Comparison of ENCODE assay signal across 13 cellular contexts in genomic region chr1:26831546-26832248, GRCh38. TPM values are rescaled to one million over a fixed set of nuclear protein-coding genes. Genes with fewer than 3 reads are reported as not detected.
A peak's percentile ranks its signal among the peaks of the same experiment; 100 is the strongest.
DNase-seq lines count a peak whose midpoint lies in the region; ATAC-seq, FAIRE-seq and TF ChIP-seq lines count a peak whose summit lies in the region.
"Had no signal": no experiment of that assay in that cellular context is flagged by ENCODE, and none has a peak within 500 bp of the region (broad histone marks: within the 10 kb centered on the region; RNA-seq: fewer than 3 reads in every experiment).

No MANE protein-coding gene starts in this region.

- H3K4me1 Mint-ChIP-seq in activated T-helper 17 cell treated with anti-CD3 and anti-CD28 coated beads, Interleukin-2, amount 50 U/mL, for 72 hours, result peaks cover 59% of the 10 kb centered on the region

- peak overlapping the region; percentile 22; the same call in 1 of the 3 replicates for H3K4me2 ChIP-seq in A549

- no peak for TF ChIP-seq EP300 in A549 (IDR thresholded peaks at IDR 0.05)

- DNase-seq in A549 (ENCODE audit: low read depth in 1 of 2, low spot score in 1 of 2) (no peak), H4 (ENCODE audit: low spot score) (peak; percentile 45), foreskin fibroblast (no peak), epidermal melanocyte (ENCODE audit: insufficient read length, low spot score) (no peak), GM10266 (ENCODE audit: extremely low spot score) (no peak)
- DNase-seq: left cardiac atrium; NK-92 treated with Interleukin-12 subunit alpha and Interleukin-12 subunit beta, amount 100 ng/mL, for 24 hours; retina; T1000 had no signal

- H3K9ac ChIP-seq in liver (ENCODE audit: low read depth in 1 of 2, low read length in 2 of 2), result peak overlapping the region; percentile 48 to 60

- WGBS in A549 (ENCODE audit: missing lambda C conversion rate), result 41% methylated on average over 3 of the region's 3 CpGs
- WGBS in liver, result 31% methylated on average over 3 of the region's 3 CpGs

- ATAC-seq in A549 (no peak; a peak in 1 of 6 replicates), HG02759 (IDR thresholded peaks at IDR 0.05; ENCODE audit: unreplicated experiment) (no peak)
- no peak for ATAC-seq in activated T-helper 17 cell treated with anti-CD3 and anti-CD28 coated beads, Interleukin-2, amount 50 U/mL, for 72 hours (replicated peaks)
- ATAC-seq: left cardiac atrium had no signal

- no peak for TF ChIP-seq POLR2A in A549 (IDR thresholded peaks at IDR 0.05; ENCODE audit: low read length)

- H3K9me3 ChIP-seq in A549 (no peaks in the 10 kb centered on the region), liver (ENCODE audit: control insufficient read depth in 4 of 4, low read length in 3 of 4) (no peaks in the 10 kb centered on the region)
- H3K9me3 ChIP-seq: esophagus muscularis mucosa had no signal

- POLR2A ChIA-PET in A549 (lab: Yijun Ruan, JAX), result no interaction called here

- 0 out of 6 replicates have a peak overlapping the region, but pooled peaks of 1 of the 2 experiments have one; percentile 43 for H3K27ac ChIP-seq in A549
- peak overlapping the region; percentile 83 to 93 for H3K27ac ChIP-seq in liver (ENCODE audit: low read depth in 1 of 2, low read length in 2 of 2)
- H3K27ac ChIP-seq: esophagus muscularis mucosa had no signal

- H3K4me3 Mint-ChIP-seq in activated T-helper 17 cell treated with anti-CD3 and anti-CD28 coated beads, Interleukin-2, amount 50 U/mL, for 72 hours, result peak overlapping the region; percentile 99

- H3K27ac Mint-ChIP-seq in activated T-helper 17 cell treated with anti-CD3 and anti-CD28 coated beads, Interleukin-2, amount 50 U/mL, for 72 hours, result peak overlapping the region; percentile 99

- H3K27me3 Mint-ChIP-seq in activated T-helper 17 cell treated with anti-CD3 and anti-CD28 coated beads, Interleukin-2, amount 50 U/mL, for 72 hours, result no peaks in the 10 kb centered on the region

- peaks cover 99% of the 10 kb centered on the region for H3K36me3 Mint-ChIP-seq in activated T-helper 17 cell treated with anti-CD3 and anti-CD28 coated beads, Interleukin-2, amount 50 U/mL, for 72 hours (ENCODE audit: low read depth)

- TF ChIP-seq RAD21 in A549 (conservative IDR thresholded peaks at IDR 0.05 in 1 of 2, IDR thresholded peaks at IDR 0.05 in 1 of 2) (no peak), liver (IDR thresholded peaks at IDR 0.05) (peak; percentile 27 to 46)

- CTCF ChIA-PET in A549 (lab: Yijun Ruan, JAX), result interaction anchor here (0.8 to 4.6 kb wide), 4 partner anchors 11 to 17 kb away, joined by 4 to 15 read pairs (median 5); no protein-coding TSS in a partner anchor

- H3K9me3 Mint-ChIP-seq in activated T-helper 17 cell treated with anti-CD3 and anti-CD28 coated beads, Interleukin-2, amount 50 U/mL, for 72 hours, result no peaks in the 10 kb centered on the region

- TF ChIP-seq CTCF in A549 (IDR thresholded peaks at IDR 0.05) (no peak), liver (IDR thresholded peaks at IDR 0.05; ENCODE audit: low read depth, low read length, missing input control) (peak; percentile 6), foreskin fibroblast (IDR thresholded peaks at IDR 0.05; ENCODE audit: low read depth, low read length) (no peak), GM10266 (IDR thresholded peaks at IDR 0.05; ENCODE audit: control insufficient read depth, insufficient read depth, low read depth, missing control alignments) (no peak)

- H3K36me3 ChIP-seq in liver (ENCODE audit: control insufficient read depth in 4 of 4, insufficient read depth in 3 of 4, low read depth in 1 of 4, low read length in 3 of 4), result peaks cover 3 to 26% (median 16%) of the 10 kb centered on the region in 4 donors

- no peaks in the 10 kb centered on the region for H3K27me3 ChIP-seq in liver (ENCODE audit: control insufficient read depth in 4 of 4, insufficient read depth in 4 of 4, low read length in 3 of 4)
- H3K27me3 ChIP-seq: esophagus muscularis mucosa had no signal

- H3K4me1 ChIP-seq in A549 (peaks cover 23% of the 10 kb centered on the region; the same call in 2 of the 3 replicates), liver (ENCODE audit: control insufficient read depth in 4 of 4, insufficient read depth in 4 of 4, low read length in 3 of 4) (peaks cover 12 to 55% (median 42%) of the 10 kb centered on the region in 4 donors)

- no peak for FAIRE-seq in A549 (lab: Jason Lieb, UNC)

- no peak overlapping the region for H3K4me3 ChIP-seq in A549
- no peak overlapping the region for H3K4me3 ChIP-seq in liver (ENCODE audit: low read depth in 1 of 3, low read length in 3 of 3)
- H3K4me3 ChIP-seq in foreskin fibroblast (ENCODE audit: low read depth in 1 of 2, low read length in 2 of 2), result no peak overlapping the region
- H3K4me3 ChIP-seq: esophagus muscularis mucosa had no signal

TF ChIP-seq in A549, 52 proteins besides CTCF, POLR2A, EP300 and RAD21:
- no peak for TF ChIP-seq BCL3 (IDR thresholded peaks at IDR 0.05)
- no peak for TF ChIP-seq HOXB5 (CRISPR knock-in tag; IDR thresholded peaks at IDR 0.05)
- no peak for TF ChIP-seq TFCP2L1 (CRISPR knock-in tag; IDR thresholded peaks at IDR 0.05)
- no peak for TF ChIP-seq CEBPB (IDR thresholded peaks at IDR 0.05)

TF ChIP-seq in liver, 16 proteins besides CTCF, POLR2A, EP300 and RAD21 (continues in another document):
- TF ChIP-seq SP1 (IDR thresholded peaks at IDR 0.05) (peak; percentile 91), REST (IDR thresholded peaks at IDR 0.05) (peak; percentile 33), FOXA2 (IDR thresholded peaks at IDR 0.05) (peak; percentile 98), FOXA1 (IDR thresholded peaks at IDR 0.05) (peak; percentile 96)

RNA-seq across cellular contexts. Expression of gene ZDHHC18, which starts 5.2 kb away (rescaled TPM):
- 20.0 and 27.0 TPM in 2 replicates for polyA plus RNA-seq in A549 (2011; rRNA removed)
- 37.2 and 48.1 TPM in 2 replicates for polyA plus RNA-seq in A549 (2012; cell fraction: cytosol; rRNA removed)
- polyA plus RNA-seq in A549 (2012; cell fraction: nucleus; rRNA removed), result 44.4 and 45.8 TPM in 2 replicates
- 15.0 to 16.2 TPM (median 15.7 TPM) in 3 replicates for polyA plus RNA-seq in A549 (2017; fragmentation: RNase III; extraction: RNeasy Plus Mini Kit Qiagen cat#74134 plus additional on column Dnase treatment)
- polyA minus RNA-seq in A549 (2011; rRNA and poly(A)+ RNA removed), result 39.5 and 46.1 TPM in 2 replicates
- 13.8 and 15.9 TPM in 2 replicates for total RNA-seq in H4 (2014; rRNA removed; shearing (Covaris generic))
- total RNA-seq in activated T-helper 17 cell treated with anti-CD3 and anti-CD28 coated beads, Interleukin-2, amount 50 U/mL, for 72 hours, result 10 to 100 TPM; 84.3 to 86.1 TPM
- 1 to 10 TPM; 7.6 to 8.3 TPM for total RNA-seq in liver
- 1 to 10 TPM; 2.6 to 9.2 TPM for polyA plus RNA-seq in liver

RNA-seq across cellular contexts. Expression of gene SFN, which starts 31.3 kb away (rescaled TPM):
- polyA plus RNA-seq in A549 (2011; rRNA removed) (31.0 and 39.8 TPM in 2 replicates), A549 (2017; fragmentation: RNase III; extraction: RNeasy Plus Mini Kit Qiagen cat#74134 plus additional on column Dnase treatment) (114 to 150 TPM (median 141 TPM) in 3 replicates), liver (under 1 TPM in 1 of 2 donors, not detected in 1; 0.69 TPM)
- 193 and 209 TPM in 2 replicates for polyA plus RNA-seq in A549 (2012; cell fraction: cytosol; rRNA removed)
- 145 and 174 TPM in 2 replicates for polyA plus RNA-seq in A549 (2012; cell fraction: nucleus; rRNA removed)
- polyA minus RNA-seq in A549 (2011; rRNA and poly(A)+ RNA removed), result 17.4 and 26.5 TPM in 2 replicates
- total RNA-seq in H4 (2014; rRNA removed; shearing (Covaris generic)), result 0.53 and 1.0 TPM in 2 replicates
- 1 to 10 TPM; 4.3 to 4.7 TPM for total RNA-seq in activated T-helper 17 cell treated with anti-CD3 and anti-CD28 coated beads, Interleukin-2, amount 50 U/mL, for 72 hours
- under 1 TPM in 1 of 2 donors, not detected in 1; 0.17 TPM for total RNA-seq in liver

RNA-seq across cellular contexts. Expression of gene PIGV, which starts 43.9 kb away (rescaled TPM):
- polyA plus RNA-seq in A549 (2011; rRNA removed) (16.2 and 21.7 TPM in 2 replicates), A549 (2017; fragmentation: RNase III; extraction: RNeasy Plus Mini Kit Qiagen cat#74134 plus additional on column Dnase treatment) (6.1 to 7.0 TPM (median 6.6 TPM) in 3 replicates), liver (10 to 100 TPM; 13.9 to 14.2 TPM)
- polyA plus RNA-seq in A549 (2012; cell fraction: cytosol; rRNA removed), result 4.3 and 7.3 TPM in 2 replicates
- polyA plus RNA-seq in A549 (2012; cell fraction: nucleus; rRNA removed), result 6.0 and 7.6 TPM in 2 replicates
- polyA minus RNA-seq in A549 (2011; rRNA and poly(A)+ RNA removed), result 23.4 and 30.7 TPM in 2 replicates
- total RNA-seq in H4 (2014; rRNA removed; shearing (Covaris generic)), result 14.5 and 15.2 TPM in 2 replicates
- 10 to 100 TPM; 14.0 to 18.1 TPM for total RNA-seq in activated T-helper 17 cell treated with anti-CD3 and anti-CD28 coated beads, Interleukin-2, amount 50 U/mL, for 72 hours
- total RNA-seq in liver, result 10 to 100 TPM; 15.3 to 24.3 TPM

RNA-seq across cellular contexts. Expression of gene GPN2, which starts 58.4 kb away (rescaled TPM):
- polyA plus RNA-seq in A549 (2011; rRNA removed) (18.1 and 23.6 TPM in 2 replicates), A549 (2017; fragmentation: RNase III; extraction: RNeasy Plus Mini Kit Qiagen cat#74134 plus additional on column Dnase treatment) (16.9 to 18.3 TPM (median 18.1 TPM) in 3 replicates), liver (10 to 100 TPM; 10.5 to 12.7 TPM)
- polyA plus RNA-seq in A549 (2012; cell fraction: cytosol; rRNA removed), result 22.9 and 27.6 TPM in 2 replicates
- 14.7 and 24.0 TPM in 2 replicates for polyA plus RNA-seq in A549 (2012; cell fraction: nucleus; rRNA removed)
- polyA minus RNA-seq in A549 (2011; rRNA and poly(A)+ RNA removed), result 26.7 and 42.9 TPM in 2 replicates
- 13.0 and 14.2 TPM in 2 replicates for total RNA-seq in H4 (2014; rRNA removed; shearing (Covaris generic))
- total RNA-seq in activated T-helper 17 cell treated with anti-CD3 and anti-CD28 coated beads, Interleukin-2, amount 50 U/mL, for 72 hours, result 10 to 100 TPM; 44.8 to 61.4 TPM
- 10 to 100 TPM in 1 of 2 donors, 1 to 10 TPM in 1; 9.5 to 10.3 TPM for total RNA-seq in liver
